13 cellular contexts compared by ENCODE assay signal in genomic region chr13:43933378-43933777, GRCh38. TPM values are rescaled to one million over a fixed set of nuclear protein-coding genes. Genes with fewer than 3 reads are reported as not detected.
DNase-seq lines count a peak whose midpoint lies in the region; ATAC-seq, FAIRE-seq and TF ChIP-seq lines count a peak whose summit lies in the region.
"Had no signal": no experiment of that assay in that cellular context is flagged by ENCODE, and none has a peak within 500 bp of the region (broad histone marks: within the 10 kb centered on the region; RNA-seq: fewer than 3 reads in every experiment).

No MANE protein-coding gene starts in this region.

- ATAC-seq in HG02623 (IDR thresholded peaks at IDR 0.05; ENCODE audit: unreplicated experiment) (peak; percentile 100), HG03432 (IDR thresholded peaks at IDR 0.05; ENCODE audit: unreplicated experiment) (peak; percentile 100), Right ventricle myocardium inferior (no peak), sciatic nerve (no peak)
- ATAC-seq: left lobe of liver, pancreas had no signal

- H3K4me3 ChIP-seq in transverse colon: no peak overlapping the region
- H3K4me3 ChIP-seq in kidney (ENCODE audit: low read length in 2 of 2): no peak overlapping the region
- H3K4me3 ChIP-seq: pancreas, thyroid gland had no signal

- FAIRE-seq in GM19239 (lab: Jason Lieb, UNC): peak; percentile 91
- FAIRE-seq in kidney (lab: Jason Lieb, UNC): no peak
- FAIRE-seq: A204.1, pancreas had no signal

- in situ Hi-C loops in transverse colon (cut with MboI; ENCODE audit: low pct_ligation_motif_present in 1 of 4, low pct_unique_long_range_greater_than_20kb in 1 of 4, low sequenced_read_pairs in 3 of 4): no loop called here

- TF ChIP-seq CTCF in transverse colon (IDR thresholded peaks at IDR 0.05): no peak
- TF ChIP-seq CTCF in kidney (IDR thresholded peaks at IDR 0.05; ENCODE audit: borderline replicate concordance, extremely low read depth, insufficient read depth): no peak

- H3K27me3 ChIP-seq in transverse colon: no peaks in the 10 kb centered on the region
- H3K27me3 ChIP-seq: pancreas, thyroid gland had no signal

- 65 to 76% methylated on average over 2 of the region's 2 CpGs for WGBS in transverse colon (ENCODE audit: low coverage in 1 of 2), 2 donors

- peaks cover 0 to 6% (median 0%) of the 10 kb centered on the region in 4 donors for H3K4me1 ChIP-seq in transverse colon
- no peaks in the 10 kb centered on the region for H3K4me1 ChIP-seq in kidney (ENCODE audit: control insufficient read depth in 1 of 2, insufficient read depth in 1 of 2, low read depth in 1 of 2, low read length in 2 of 2)
- H3K4me1 ChIP-seq: pancreas had no signal

- no peak overlapping the region for H3K27ac ChIP-seq in transverse colon
- no peak overlapping the region for H3K27ac ChIP-seq in kidney (ENCODE audit: low read depth in 2 of 2, low read length in 2 of 2)
- H3K27ac ChIP-seq: pancreas, thyroid gland had no signal

- no peak for TF ChIP-seq POLR2A in transverse colon (IDR thresholded peaks at IDR 0.05)

- H3K36me3 ChIP-seq in transverse colon (no peaks in the 10 kb centered on the region), kidney (ENCODE audit: control insufficient read depth in 1 of 2, insufficient read depth in 2 of 2, low read length in 2 of 2) (no peaks in the 10 kb centered on the region)
- H3K36me3 ChIP-seq: pancreas, thyroid gland had no signal

- no peak overlapping the region for H3K9ac ChIP-seq in kidney (ENCODE audit: low read length in 2 of 2)

- H3K9me3 ChIP-seq in transverse colon (no peaks in the 10 kb centered on the region), kidney (ENCODE audit: control insufficient read depth in 1 of 2, low read length in 2 of 2) (no peaks in the 10 kb centered on the region)
- H3K9me3 ChIP-seq: pancreas, thyroid gland had no signal

- intact Hi-C loops in transverse colon (cut with DNase I; ENCODE audit: low total_unique reads) (loop anchor here (5.0 kb wide), 1 partner anchor 1156 kb away; no protein-coding TSS in a partner anchor), Right ventricle myocardium inferior (cut with DNase I) (no loop called here), sciatic nerve (cut with DNase I) (no loop called here), kidney (cut with DNase I) (no loop called here)

- TF ChIP-seq EP300 in transverse colon (IDR thresholded peaks at IDR 0.05; ENCODE audit: low read depth): no peak

- DNase-seq in CD1c-positive myeloid dendritic cell (ENCODE audit: extremely low spot score): peak; percentile 69
- DNase-seq in GM19239 (ENCODE audit: insufficient read length, low spot score): peak; percentile 35
- no peak for DNase-seq in transverse colon
- DNase-seq in Right ventricle myocardium inferior (ENCODE audit: missing footprints): no peak
- DNase-seq in sciatic nerve (ENCODE audit: low spot score): no peak
- no peak for DNase-seq in kidney
- DNase-seq: NCI-H1092 treated with DMSO at 0.1 percent for 48 hours, pancreas, thyroid gland had no signal

RNA-seq across cellular contexts. Expression of gene LACC1, which starts 53.7 kb away (rescaled TPM):
- total RNA-seq in transverse colon: 10 to 100 TPM in 3 of 4 donors, 1 to 10 TPM in 1; 5.6 to 16.1 (median 11.8) TPM
- total RNA-seq in Right ventricle myocardium inferior: 4.9 TPM
- total RNA-seq in sciatic nerve: 6.4 TPM
- 12.2 TPM for total RNA-seq in kidney
- polyA plus RNA-seq in kidney (ENCODE audit: insufficient read depth, low read depth, low replicate concordance): 3.1 TPM

RNA-seq across cellular contexts. Expression of gene CCDC122, which starts 53.8 kb away (rescaled TPM):
- total RNA-seq in transverse colon (1 to 10 TPM in 2 of 4 donors, under 1 TPM in 1, not detected in 1; 0.60 to 9.5 (median 5.6) TPM), Right ventricle myocardium inferior (2.6 TPM), sciatic nerve (5.2 TPM), kidney (11.7 TPM)
- 4.3 TPM for polyA plus RNA-seq in kidney (ENCODE audit: insufficient read depth, low read depth, low replicate concordance)

Comparison
In these comparisons a context has a peak if more than half of its experiments do, and no peak if none do; other contexts are left out.
1. DNase-seq: peak in CD1c-positive myeloid dendritic cell (single experiment) and GM19239 (single experiment); none in transverse colon (single experiment), Right ventricle myocardium inferior (single experiment), sciatic nerve (single experiment) and kidney (single experiment).
2. ATAC-seq: peak in HG02623 (single experiment) and HG03432 (single experiment); none in Right ventricle myocardium inferior (single experiment) and sciatic nerve (single experiment).